7 cellular contexts compared by ENCODE assay signal in the genomic region with DNA sequence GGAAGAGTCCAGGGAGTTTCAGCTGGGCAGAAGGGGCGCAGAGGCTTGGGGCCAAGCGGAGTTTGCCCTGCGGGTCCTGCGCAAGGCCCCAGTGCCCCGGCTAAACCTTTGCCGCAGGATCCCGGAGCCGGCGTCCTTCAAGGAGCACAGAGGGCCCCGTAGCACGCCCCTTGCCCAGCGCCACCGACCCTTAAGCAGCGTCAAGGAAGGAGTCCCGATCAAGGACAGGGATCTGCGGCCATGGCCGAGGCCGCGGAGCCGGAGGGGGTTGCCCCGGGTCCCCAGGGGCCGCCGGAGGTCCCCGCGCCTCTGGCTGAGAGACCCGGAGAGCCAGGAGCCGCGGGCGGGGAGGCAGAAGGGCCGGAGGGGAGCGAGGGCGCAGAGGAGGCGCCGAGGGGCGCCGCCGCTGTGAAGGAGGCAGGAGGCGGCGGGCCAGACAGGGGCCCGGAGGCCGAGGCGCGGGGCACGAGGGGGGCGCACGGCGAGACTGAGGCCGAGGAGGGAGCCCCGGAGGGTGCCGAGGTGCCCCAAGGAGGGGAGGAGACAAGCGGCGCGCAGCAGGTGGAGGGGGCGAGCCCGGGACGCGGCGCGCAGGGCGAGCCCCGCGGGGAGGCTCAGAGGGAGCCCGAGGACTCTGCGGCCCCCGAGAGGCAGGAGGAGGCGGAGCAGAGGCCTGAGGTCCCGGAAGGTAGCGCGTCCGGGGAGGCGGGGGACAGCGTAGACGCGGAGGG. TPM values are rescaled to one million over a fixed set of nuclear protein-coding genes. Genes with fewer than 3 reads are reported as not detected.
A peak's percentile ranks its signal among the peaks of the same experiment; 100 is the strongest.
DNase-seq lines count a peak whose midpoint lies in the region; ATAC-seq and TF ChIP-seq lines count a peak whose summit lies in the region.

No MANE protein-coding gene starts in this region.

- dilution Hi-C loops in IMR-90 (cut with HindIII; ENCODE audit: low sequenced_read_pairs, unreplicated experiment) = no loop called here

- CTCF ChIA-PET in IMR-90 (lab: Yijun Ruan, JAX) = no interaction called here

- no peaks in the 10 kb centered on the region for H3K9me1 ChIP-seq in IMR-90 (ENCODE audit: insufficient read depth, low read length)

- no peak overlapping the region for H3K9ac ChIP-seq in IMR-90 (ENCODE audit: low read depth, low read length)
- no peak overlapping the region for H3K9ac ChIP-seq in MM.1S (ENCODE audit: low read length)

- peaks cover 44% of the 10 kb centered on the region for H3K27me3 Mint-ChIP-seq in progenitor cell of endocrine pancreas

- H2BK120ac ChIP-seq in IMR-90 (ENCODE audit: low read depth, low read length) = no peak overlapping the region

- H2AK5ac ChIP-seq in IMR-90 (ENCODE audit: low read depth, low read length) = no peak overlapping the region

- in situ Hi-C loops in IMR-90 (cut with MboI; ENCODE audit: low sequenced_read_pairs) = no loop called here

- peak overlapping the region; percentile 90 for H3K27ac Mint-ChIP-seq in progenitor cell of endocrine pancreas

- peaks cover 18% of the 10 kb centered on the region for H3K4me1 Mint-ChIP-seq in progenitor cell of endocrine pancreas (ENCODE audit: low read depth)

- H3K56ac ChIP-seq in IMR-90 (ENCODE audit: extremely low read depth, insufficient read depth, low read length) = no peak overlapping the region

- H3K79me1 ChIP-seq in IMR-90 (ENCODE audit: low read depth in 1 of 2, low read length in 2 of 2) = no peaks in the 10 kb centered on the region

- no peak overlapping the region for H3K18ac ChIP-seq in IMR-90 (ENCODE audit: low read depth, low read length)

- intact Hi-C loops in IMR-90 (cut with micrococcal nuclease) = no loop called here

- TF ChIP-seq CTCF in IMR-90 (conservative IDR thresholded peaks at IDR 0.05; ENCODE audit: low read depth, low read length) (no peak), progenitor cell of endocrine pancreas (IDR thresholded peaks at IDR 0.05; ENCODE audit: unreplicated experiment) (no peak), MM.1S (IDR thresholded peaks at IDR 0.05; ENCODE audit: low read length) (no peak)

- H3K36me3 ChIP-seq in IMR-90 (ENCODE audit: control insufficient read depth, insufficient read depth, low read length) (no peaks in the 10 kb centered on the region), MM.1S (replicated peaks; ENCODE audit: insufficient read depth, low read length) (no peaks in the 10 kb centered on the region)

- TF ChIP-seq POLR2A in IMR-90 (IDR thresholded peaks at IDR 0.05; ENCODE audit: low read depth, low read length) = no peak

- DNase-seq in IMR-90 (no peak), progenitor cell of endocrine pancreas (ENCODE audit: low spot score, unreplicated experiment) (peak; percentile 21), middle frontal gyrus (ENCODE audit: extremely low spot score, low spot score) (no peak), MM.1S (no peak)

- H3K4me3 ChIP-seq in IMR-90 (ENCODE audit: insufficient read depth, low read depth, low read length) = peak overlapping the region; percentile 20
- no peak overlapping the region for H3K4me3 ChIP-seq in MM.1S (ENCODE audit: low read length)

- H2AK9ac ChIP-seq in IMR-90 (replicated peaks; ENCODE audit: low read depth, low read length, poor library complexity) = no peak overlapping the region

- no peak overlapping the region for H3K23ac ChIP-seq in IMR-90 (ENCODE audit: low read depth, low read length)

- H3F3A ChIP-seq in MM.1S (ENCODE audit: insufficient read depth, low read length) = no peaks in the 10 kb centered on the region

- H3K27me3 ChIP-seq in IMR-90 (ENCODE audit: control insufficient read depth, insufficient read depth, low read length) (peaks cover 85% of the 10 kb centered on the region), MM.1S (replicated peaks; ENCODE audit: insufficient read depth, low read length) (peaks cover 8% of the 10 kb centered on the region)

- H3K9me2 ChIP-seq in MM.1S (replicated peaks; ENCODE audit: insufficient read depth, low read length) = no peaks in the 10 kb centered on the region

- no peaks in the 10 kb centered on the region for H4K20me1 ChIP-seq in IMR-90 (ENCODE audit: insufficient read depth, low read length)
- no peaks in the 10 kb centered on the region for H4K20me1 ChIP-seq in MM.1S (ENCODE audit: insufficient read depth, low read length)

- no peak overlapping the region for H2BK15ac ChIP-seq in IMR-90 (ENCODE audit: low read depth, low read length)

- H3K27ac ChIP-seq in IMR-90 (ENCODE audit: insufficient read depth, low read length) (no peak overlapping the region), MM.1S (ENCODE audit: low read length) (no peak overlapping the region)

- H3K79me2 ChIP-seq in MM.1S (ENCODE audit: low read length) = no peaks in the 10 kb centered on the region

- ATAC-seq in GM19397 (IDR thresholded peaks at IDR 0.05; ENCODE audit: unreplicated experiment) = peak; percentile 44
- ATAC-seq in IMR-90 (ENCODE audit: low read depth) = peak; percentile 46; the same call in 1 of the 2 replicates
- peak; percentile 36 for ATAC-seq in esophagus mucosa
- ATAC-seq in HG02970 (IDR thresholded peaks at IDR 0.05; ENCODE audit: low FRiP score, unreplicated experiment) = no peak

- H4K8ac ChIP-seq in IMR-90 (ENCODE audit: low read depth in 2 of 2, low read length in 2 of 2) = no peak overlapping the region

- H2AFZ ChIP-seq in IMR-90 (replicated peaks; ENCODE audit: low read length, poor library complexity) (peak overlapping the region; percentile 62), MM.1S (ENCODE audit: low read length) (no peak overlapping the region)

- 6% methylated on average over 36 of the region's 74 CpGs; no CpG with 5 or more reads in 1 of the 2 experiments for WGBS in IMR-90 (ENCODE audit: extremely low coverage in 2 of 2, insufficient read length in 1 of 2), 2 experiments

- no peak for TF ChIP-seq RAD21 in IMR-90 (IDR thresholded peaks at IDR 0.05; ENCODE audit: low read length)

- peaks cover 8% of the 10 kb centered on the region; the same call in 1 of the 2 replicates for H3K4me1 ChIP-seq in IMR-90 (ENCODE audit: control insufficient read depth, insufficient read depth, low read length)
- no peaks in the 10 kb centered on the region for H3K4me1 ChIP-seq in MM.1S (ENCODE audit: low read length)

- no peak overlapping the region for H3K4ac ChIP-seq in IMR-90 (ENCODE audit: low read depth, low read length)

- H2BK20ac ChIP-seq in IMR-90 (ENCODE audit: low read depth, low read length) = no peak overlapping the region

- H3K4me3 Mint-ChIP-seq in progenitor cell of endocrine pancreas (ENCODE audit: low read depth) = peak overlapping the region; percentile 81

- no peak overlapping the region for H3K14ac ChIP-seq in IMR-90 (replicated peaks; ENCODE audit: low read depth, low read length)

- no peak overlapping the region for H2BK5ac ChIP-seq in IMR-90 (ENCODE audit: low read depth, low read length, poor library complexity, severe bottlenecking)

- H3K9me3 ChIP-seq in IMR-90 (ENCODE audit: control insufficient read depth, insufficient read depth, low read length) = peaks cover 9% of the 10 kb centered on the region; the same call in 1 of the 2 replicates
- no peaks in the 10 kb centered on the region for H3K9me3 ChIP-seq in MM.1S (replicated peaks; ENCODE audit: insufficient read depth, low read length)

- H4K5ac ChIP-seq in IMR-90 (ENCODE audit: low read depth, low read length) = no peak overlapping the region

- H3K4me2 ChIP-seq in IMR-90 (ENCODE audit: low read depth, low read length) (peak overlapping the region; percentile 22; the same call in 1 of the 2 replicates), MM.1S (ENCODE audit: low read depth, low read length) (no peak overlapping the region; the same call in 1 of the 2 replicates)

- H4K91ac ChIP-seq in IMR-90 (ENCODE audit: insufficient read depth, low read depth, low read length) = no peak overlapping the region

- H3K9me3 Mint-ChIP-seq in progenitor cell of endocrine pancreas (ENCODE audit: low read depth) = no peaks in the 10 kb centered on the region

- H3K36me3 Mint-ChIP-seq in progenitor cell of endocrine pancreas (ENCODE audit: insufficient read depth) = peaks cover 4% of the 10 kb centered on the region

- POLR2A ChIA-PET in IMR-90 (lab: Charles Lee; ENCODE audit: unreplicated experiment) = no interaction called here

- BruUV-seq in IMR-90 (replicated peaks; lab: Mats Ljungman, UMichigan) = no TSS peak

TF ChIP-seq in IMR-90, 13 proteins besides CTCF, POLR2A, EP300 and RAD21:
- TF ChIP-seq CEBPB (IDR thresholded peaks at IDR 0.05; ENCODE audit: low read depth, low read length) = no peak
- TF ChIP-seq MAFK (IDR thresholded peaks at IDR 0.05; ENCODE audit: low read depth, low read length) = no peak
- no peak for TF ChIP-seq SMC3 (IDR thresholded peaks at IDR 0.05; ENCODE audit: low read depth, low read length)
- TF ChIP-seq, protein P1, sequence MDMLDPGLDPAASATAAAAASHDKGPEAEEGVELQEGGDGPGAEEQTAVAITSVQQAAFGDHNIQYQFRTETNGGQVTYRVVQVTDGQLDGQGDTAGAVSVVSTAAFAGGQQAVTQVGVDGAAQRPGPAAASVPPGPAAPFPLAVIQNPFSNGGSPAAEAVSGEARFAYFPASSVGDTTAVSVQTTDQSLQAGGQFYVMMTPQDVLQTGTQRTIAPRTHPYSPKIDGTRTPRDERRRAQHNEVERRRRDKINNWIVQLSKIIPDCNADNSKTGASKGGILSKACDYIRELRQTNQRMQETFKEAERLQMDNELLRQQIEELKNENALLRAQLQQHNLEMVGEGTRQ (IDR thresholded peaks at IDR 0.05; ENCODE audit: low read depth, low read length) = no peak
- TF ChIP-seq FOS (IDR thresholded peaks at IDR 0.05; ENCODE audit: low read depth, low read length) = no peak
- no peak for TF ChIP-seq NFE2L2 (IDR thresholded peaks at IDR 0.05; ENCODE audit: low read depth, low read length)

RNA-seq across cellular contexts. Expression of a gene that starts 0.5 kb away (rescaled TPM):
- total RNA-seq in IMR-90 (2012; rRNA removed) (not detected in 2 replicates), esophagus mucosa (0.60 TPM), progenitor cell of endocrine pancreas (14.1 and 16.3 TPM in 2 replicates)
- polyA plus RNA-seq in IMR-90 (2012; rRNA removed) = not detected in 2 replicates
- not detected in 2 replicates for polyA plus RNA-seq in IMR-90 (2012; cell fraction: cytosol; rRNA removed)
- not detected in 2 replicates for polyA plus RNA-seq in IMR-90 (2012; cell fraction: nucleus; rRNA removed; ENCODE audit: low replicate concordance)

RNA-seq across cellular contexts. Expression of a gene that starts 54.4 kb away (rescaled TPM):
- total RNA-seq in IMR-90 (2012; rRNA removed) (175 and 183 TPM in 2 replicates), esophagus mucosa (7.5 TPM), progenitor cell of endocrine pancreas (11.6 and 14.2 TPM in 2 replicates)
- polyA plus RNA-seq in IMR-90 (2012; rRNA removed) = 43.0 and 53.5 TPM in 2 replicates
- 13.6 and 13.7 TPM in 2 replicates for polyA plus RNA-seq in IMR-90 (2012; cell fraction: cytosol; rRNA removed)
- polyA plus RNA-seq in IMR-90 (2012; cell fraction: nucleus; rRNA removed; ENCODE audit: low replicate concordance) = 32.6 and 64.1 TPM in 2 replicates

Comparison
In these comparisons a context has a peak if more than half of its experiments do, and no peak if none do; other contexts are left out.
1. RNA of a gene that starts 54.4 kb away (total RNA-seq): 175 to 183 TPM in IMR-90; 11.6 to 14.2 TPM in progenitor cell of endocrine pancreas and 7.5 TPM in esophagus mucosa (single experiment); every median in the first group is over 10 times any median in the second.